Comparison of ENCODE assay signal across 31 cellular contexts in genomic region chr16:69644790-69645189, GRCh38.
"Had no signal": no experiment of that assay in that cellular context is flagged by ENCODE, and none has a peak within 500 bp of the region (broad histone marks: within the 10 kb centered on the region; RNA-seq: fewer than 3 reads in every experiment).

No MANE protein-coding gene starts in this region.

- H3K27me3 ChIP-seq: brain microvascular endothelial cell, gastrocnemius medialis, hepatocyte, neural progenitor cell, sigmoid colon, stomach, thyroid gland, upper lobe of left lung, vagina had no signal

- H3K27ac ChIP-seq: brain microvascular endothelial cell, gastrocnemius medialis, hepatocyte, neural progenitor cell, parathyroid adenoma, psoas muscle, sigmoid colon, stomach, thyroid gland, upper lobe of left lung, vagina had no signal

- ATAC-seq: activated T-cell treated with anti-CD3 and anti-CD28 coated beads, Interleukin-2, amount 50 U/mL, for 72 hours; effector memory CD8-positive, alpha-beta T cell; esophagus mucosa; gastrocnemius medialis; left cardiac atrium; natural killer cell; stimulated activated memory B cell treated with anti-CD40 and anti-IgM and Interleukin-4, amounts not matched to agents 10 μg/mL and 1 μg/mL and 100 μg/mL, for 72 hours had no signal

- H3K27ac Mint-ChIP-seq: activated naive CD8-positive, alpha-beta T cell; activated T-cell treated with anti-CD3 and anti-CD28 coated beads, Interleukin-2, amount 50 U/mL, for 72 hours; effector memory CD8-positive, alpha-beta T cell; memory B cell; neural progenitor cell; stimulated activated memory B cell treated with anti-CD40 and anti-IgM and Interleukin-4, amounts not matched to agents 10 μg/mL and 1 μg/mL and 100 μg/mL, for 72 hours had no signal

- H3K4me1 ChIP-seq: gastrocnemius medialis, neural progenitor cell, parathyroid adenoma, psoas muscle, sigmoid colon had no signal

- H3K27me3 Mint-ChIP-seq: activated naive CD8-positive, alpha-beta T cell; effector memory CD8-positive, alpha-beta T cell; memory B cell; stimulated activated memory B cell treated with anti-CD40 and anti-IgM and Interleukin-4, amounts not matched to agents 10 μg/mL and 1 μg/mL and 100 μg/mL, for 72 hours had no signal

- H3K4me3 ChIP-seq: gastrocnemius medialis, hepatocyte, neural progenitor cell, psoas muscle, sigmoid colon, smooth muscle cell, stomach, thyroid gland, upper lobe of left lung, vagina had no signal

- DNase-seq: activated CD4-positive, alpha-beta T cell treated with anti-CD3 and anti-CD28 coated beads for 4 hours; activated CD4-positive, alpha-beta T cell treated with anti-CD3 and anti-CD28 coated beads, Interleukin-2, amount 50 U/mL, for 4 hours; activated effector memory CD4-positive, alpha-beta T cell treated with Interleukin-2 at 50 U/mL for 16 hours; activated naive CD4-positive, alpha-beta T cell treated with Interleukin-2 at 50 U/mL for 16 hours; activated T-cell treated with anti-CD3 and anti-CD28 coated beads for 4 hours; activated T-cell treated with anti-CD3 and anti-CD28 coated beads, Interleukin-2, amount 50 U/mL, for 72 hours; amniotic stem cell; brain microvascular endothelial cell; cortex of kidney; effector memory CD8-positive, alpha-beta T cell; gastrocnemius medialis; left cardiac atrium; natural killer cell; occipital lobe; psoas muscle; sigmoid colon; stimulated activated CD4-positive, alpha-beta T cell treated with anti-CD3 and anti-CD28 coated beads, Interleukin-1b, Interleukin-23, amount 100 ng/mL, for 48 hours; stimulated activated CD4-positive, alpha-beta T cell treated with anti-CD3 and anti-CD28 coated beads, Interleukin-4, amount 100 ng/mL, for 4 hours; stimulated activated CD8-positive, alpha-beta memory T cell treated with anti-CD3 and anti-CD28 coated beads, Interleukin-4, amount 100 ng/mL, for 48 hours; stomach; thyroid gland; upper lobe of left lung had no signal

- H3K36me3 Mint-ChIP-seq: natural killer cell had no signal

- H3K4me3 Mint-ChIP-seq: activated naive CD8-positive, alpha-beta T cell; activated T-cell treated with anti-CD3 and anti-CD28 coated beads, Interleukin-2, amount 50 U/mL, for 72 hours; effector memory CD8-positive, alpha-beta T cell; memory B cell; natural killer cell; neural progenitor cell; stimulated activated memory B cell treated with anti-CD40 and anti-IgM and Interleukin-4, amounts not matched to agents 10 μg/mL and 1 μg/mL and 100 μg/mL, for 72 hours had no signal

- H3K9me3 ChIP-seq: gastrocnemius medialis, psoas muscle, sigmoid colon, stomach, thyroid gland, upper lobe of left lung, vagina had no signal

- H3K36me3 ChIP-seq: neural progenitor cell had no signal

- H3K9me3 Mint-ChIP-seq: activated T-cell treated with anti-CD3 and anti-CD28 coated beads, Interleukin-2, amount 50 U/mL, for 72 hours; effector memory CD8-positive, alpha-beta T cell; memory B cell; natural killer cell; neural progenitor cell; stimulated activated memory B cell treated with anti-CD40 and anti-IgM and Interleukin-4, amounts not matched to agents 10 μg/mL and 1 μg/mL and 100 μg/mL, for 72 hours had no signal

- H3K9ac ChIP-seq: neural progenitor cell, parathyroid adenoma had no signal

- H3K4me1 Mint-ChIP-seq: memory B cell; neural progenitor cell; stimulated activated memory B cell treated with anti-CD40 and anti-IgM and Interleukin-4, amounts not matched to agents 10 μg/mL and 1 μg/mL and 100 μg/mL, for 72 hours had no signal
